Comparison of ENCODE assay signal across 26 cellular contexts in the genomic region with DNA sequence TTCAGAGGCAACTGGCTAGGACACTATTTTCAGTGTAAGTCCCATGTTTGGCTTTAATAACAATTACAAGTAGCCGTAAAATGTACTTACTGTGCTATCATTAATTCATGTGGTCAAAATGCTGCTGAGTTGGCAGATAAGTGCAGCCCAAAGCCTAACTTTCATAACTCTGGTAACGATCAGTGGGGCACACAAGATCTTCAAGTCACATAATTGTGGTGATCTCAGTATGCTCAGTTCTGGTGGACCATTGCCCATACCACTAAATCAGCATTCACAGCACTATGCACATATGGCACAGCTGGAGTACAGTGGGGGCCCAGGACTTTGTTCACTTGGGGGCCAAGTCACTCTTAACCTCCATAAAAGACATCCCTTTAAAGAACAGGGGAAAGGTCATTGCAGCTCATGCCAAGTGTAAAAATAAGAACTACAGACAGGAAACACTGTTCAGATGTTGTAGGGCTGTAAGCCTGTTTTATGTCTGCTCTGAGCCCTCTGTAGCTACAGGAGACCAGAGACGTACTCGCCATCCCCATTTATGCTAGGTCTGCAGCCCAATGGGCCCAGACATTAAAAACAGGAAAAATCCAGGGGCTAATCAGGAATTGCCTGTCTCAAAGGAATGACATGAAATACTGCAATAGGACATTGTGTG.
"Had no signal": no experiment of that assay in that cellular context is flagged by ENCODE, and none has a peak within 500 bp of the region (broad histone marks: within the 10 kb centered on the region; RNA-seq: fewer than 3 reads in every experiment).

No MANE protein-coding gene starts in this region.

- ATAC-seq: activated CD8-positive, alpha-beta memory T cell treated with anti-CD3 and anti-CD28 coated beads, Interleukin-2, amount 10 ng/mL, durations not matched to agents 7 days and 5 days; activated CD8-positive, alpha-beta T cell treated with anti-CD3 and anti-CD28 coated beads for 36 hours; esophagus mucosa; heart left ventricle; left cardiac atrium had no signal

- H3K36me3 ChIP-seq: heart left ventricle, sigmoid colon, spleen, upper lobe of left lung, WERI-Rb-1 had no signal

- H3K27me3 ChIP-seq: heart left ventricle, sigmoid colon, spleen, upper lobe of left lung had no signal

- FAIRE-seq: colon, endothelial cell of umbilical vein, TTC549 had no signal

- H3K4me3 ChIP-seq: heart left ventricle, sigmoid colon, spleen, upper lobe of left lung had no signal

- H3K4me1 ChIP-seq: heart left ventricle, spleen, upper lobe of left lung had no signal

- H3K9me3 ChIP-seq: spleen, upper lobe of left lung had no signal

- H3K27ac ChIP-seq: heart left ventricle, spleen, upper lobe of left lung, WERI-Rb-1 had no signal

- DNase-seq: activated CD4-positive, alpha-beta T cell treated with anti-CD3 and anti-CD28 coated beads, Interleukin-2, amount 10 ng/mL, durations not matched to agents 7 days and 5 days; activated CD4-positive, CD25-positive, alpha-beta regulatory T cell treated with anti-CD3 and anti-CD28 coated beads, Interleukin-2, amount 50 U/mL, for 72 hours; activated CD8-positive, alpha-beta memory T cell treated with anti-CD3 and anti-CD28 coated beads, Interleukin-2, amount 10 ng/mL, durations not matched to agents 7 days and 5 days; activated CD8-positive, alpha-beta T cell treated with anti-CD3 and anti-CD28 coated beads for 36 hours; activated effector memory CD4-positive, alpha-beta T cell treated with anti-CD3 and anti-CD28 coated beads, Interleukin-2, amount 50 U/mL, for 16 hours; activated naive CD4-positive, alpha-beta T cell treated with anti-CD3 and anti-CD28 coated beads, Interleukin-2, amount 10 ng/mL, durations not matched to agents 7 days and 5 days; activated T-cell treated with anti-CD3 and anti-CD28 coated beads for 4 hours; central memory CD4-positive, alpha-beta T cell; effector memory CD4-positive, alpha-beta T cell; heart left ventricle; islet precursor cell; left cardiac atrium; naive B cell; occipital lobe; posterior cingulate gyrus; sigmoid colon; spleen; stimulated activated CD4-positive, alpha-beta T cell treated with anti-CD3 and anti-CD28 coated beads, Interleukin-4, amount 100 ng/mL, for 1 hour; stimulated activated naive CD4-positive, alpha-beta T cell treated with Interleukin-2 at 50 U/mL for 16 hours; T-helper 1 cell; upper lobe of left lung; WERI-Rb-1 had no signal
